Comparison of ENCODE assay signal across 7 cellular contexts in the genomic region with DNA sequence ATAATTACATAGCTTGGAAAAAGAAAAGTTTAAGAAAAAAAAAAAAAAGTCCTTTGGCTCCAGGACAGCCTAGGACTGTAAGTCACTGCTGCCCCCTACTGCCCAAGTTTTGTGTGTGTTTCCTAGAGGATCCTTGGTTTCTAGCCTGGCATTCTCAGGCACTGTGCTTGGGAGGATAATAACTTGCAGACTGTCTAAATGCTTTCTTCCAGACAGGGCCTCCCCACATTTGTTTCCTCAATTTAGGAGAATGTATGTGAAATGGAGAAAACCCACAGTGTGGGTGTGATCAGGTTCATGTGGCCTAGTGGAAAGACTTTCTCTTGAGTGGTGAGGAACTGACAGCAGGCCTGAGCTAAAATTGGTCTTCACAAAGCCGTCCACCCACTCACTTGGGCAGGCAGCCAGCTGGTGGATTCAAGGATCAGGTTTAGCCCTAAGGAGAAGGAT.
DNase-seq lines count a peak whose midpoint lies in the region; ATAC-seq, FAIRE-seq and TF ChIP-seq lines count a peak whose summit lies in the region.

No MANE protein-coding gene starts in this region.

- no peak for TF ChIP-seq POLR2A in gastroesophageal sphincter (IDR thresholded peaks at IDR 0.05)

- FAIRE-seq in HTR-8/SVneo (lab: Jason Lieb, UNC), result no peak

- H3K4me3 ChIP-seq in NT2/D1 (ENCODE audit: insufficient read length, low read depth) (no peak overlapping the region), gastroesophageal sphincter (no peak overlapping the region)

- H3K4me1 ChIP-seq in NT2/D1 (ENCODE audit: insufficient read depth, insufficient read length) (no peaks in the 10 kb centered on the region), gastroesophageal sphincter (peaks cover 0 to 63% (median 0%) of the 10 kb centered on the region in 3 donors)

- TF ChIP-seq CTCF in GM10266 (IDR thresholded peaks at IDR 0.05; ENCODE audit: control insufficient read depth, insufficient read depth, low read depth, missing control alignments), result peak; percentile 73
- TF ChIP-seq CTCF in gastroesophageal sphincter (IDR thresholded peaks at IDR 0.05), result peak; percentile 72 to 82 (median 78)

- H3K36me3 ChIP-seq in NT2/D1 (ENCODE audit: insufficient read depth, insufficient read length, low read length) (peaks cover 6% of the 10 kb centered on the region), gastroesophageal sphincter (peaks cover 0 to 29% of the 10 kb centered on the region in 2 donors)

- no peaks in the 10 kb centered on the region for H3K27me3 ChIP-seq in NT2/D1 (ENCODE audit: insufficient read depth, insufficient read length)
- H3K27me3 ChIP-seq in gastroesophageal sphincter, result no peaks in the 10 kb centered on the region

- peak overlapping the region in 2 of 4 donors; percentile 35 to 41 for H3K27ac ChIP-seq in gastroesophageal sphincter

- DNase-seq in GM10266 (ENCODE audit: extremely low spot score) (peak; percentile 52), HTR-8/SVneo (ENCODE audit: insufficient read length, low spot score) (peak; percentile 51), NT2/D1 (ENCODE audit: low read depth, low spot score) (peak; percentile 57), pons (ENCODE audit: low spot score) (peak; percentile 80)
- peak; percentile 9 for DNase-seq in activated T-helper 9 cell treated with anti-CD3 and anti-CD28 coated beads, Interleukin-2, amount 50 U/mL, for 16 hours (ENCODE audit: low read depth)

- H3K9me3 ChIP-seq in NT2/D1 (ENCODE audit: insufficient read depth, low read length) (no peaks in the 10 kb centered on the region), gastroesophageal sphincter (no peaks in the 10 kb centered on the region)

- H3K9ac ChIP-seq in NT2/D1 (ENCODE audit: insufficient read length, low read depth), result no peak overlapping the region

- ATAC-seq in gastroesophageal sphincter, result peak; percentile 51
- no peak for ATAC-seq in GM21367 (IDR thresholded peaks at IDR 0.05; ENCODE audit: unreplicated experiment)

- 0% methylated on average over 1 of the region's 1 CpG; no CpG with 5 or more reads in 1 of the 2 donors for WGBS in gastroesophageal sphincter (ENCODE audit: low coverage in 1 of 2), 2 donors

- TF ChIP-seq EP300 in gastroesophageal sphincter (IDR thresholded peaks at IDR 0.05), result no peak

Comparison
In these comparisons a context has a peak if more than half of its experiments do, and no peak if none do; other contexts are left out.
1. DNase-seq: peak in every context shown above with its lines; median percentile 80 in pons; 57 in NT2/D1; 52 in GM10266; 51 in HTR-8/SVneo; 9 in activated T-helper 9 cell treated with anti-CD3 and anti-CD28 coated beads, Interleukin-2, amount 50 U/mL, for 16 hours.